Comparison of ENCODE assay signal across 7 cellular contexts in the genomic region with DNA sequence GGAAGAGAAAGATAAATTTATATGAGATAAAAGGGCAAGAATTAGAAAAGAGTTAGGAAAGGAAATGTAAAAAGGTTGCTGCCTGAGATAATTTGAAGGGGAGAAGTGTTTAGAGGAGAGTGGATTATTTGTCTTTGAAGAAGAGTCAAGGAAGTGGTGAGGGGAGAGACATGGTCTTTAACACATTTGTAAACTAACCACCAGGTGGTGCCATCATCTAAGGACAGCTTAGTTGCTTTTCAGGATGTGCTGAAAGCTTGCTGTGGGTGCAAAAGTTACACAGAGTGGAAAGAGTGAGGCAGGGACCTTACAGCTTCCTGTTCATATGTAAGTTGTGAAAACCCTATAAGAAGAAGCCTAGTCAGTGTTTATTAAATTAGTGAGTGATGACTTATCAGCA.
A peak's percentile ranks its signal among the peaks of the same experiment; 100 is the strongest.
DNase-seq lines count a peak whose midpoint lies in the region; ATAC-seq and TF ChIP-seq lines count a peak whose summit lies in the region.

No MANE protein-coding gene starts in this region.

- BruUV-seq in PC-3 (replicated peaks; lab: Mats Ljungman, UMichigan), result no TSS peak

- no peaks in the 10 kb centered on the region for H3K9me2 ChIP-seq in PC-3 (replicated peaks; ENCODE audit: low read length)

- CTCF ChIA-PET in GM10248 (lab: Yijun Ruan, JAX) (interaction anchor here (1.3 kb wide), 1 partner anchor 11 kb away, joined by 4 read pairs; no protein-coding TSS in a partner anchor), PC-3 (lab: Charles Lee) (interaction anchor here (0.6 kb wide), 1 partner anchor 425 kb away, joined by 6 read pairs; no protein-coding TSS in a partner anchor)

- no peaks in the 10 kb centered on the region for H3F3A ChIP-seq in PC-3 (ENCODE audit: low read length, unreplicated experiment)

- peaks cover 13% of the 10 kb centered on the region for H3K27me3 ChIP-seq in PC-3 (ENCODE audit: low read length)
- no peaks in the 10 kb centered on the region for H3K27me3 ChIP-seq in thyroid gland

- H3K27ac ChIP-seq in PC-3 (ENCODE audit: low read length) (no peak overlapping the region), thyroid gland (no peak overlapping the region)

- TF ChIP-seq POLR2A in thyroid gland (IDR thresholded peaks at IDR 0.05), result no peak

- DNase-seq in GM10248 (ENCODE audit: extremely low spot score) (no peak), PC-3 (peak; percentile 50), iPS-NIHi7 (ENCODE audit: extremely low spot score) (peak; percentile 69), occipital lobe (lab: John Stamatoyannopoulos, UW) (no peak), thyroid gland (no peak)

- no peaks in the 10 kb centered on the region for H3K79me2 ChIP-seq in PC-3 (ENCODE audit: low read length)

- ATAC-seq in HG03520 (IDR thresholded peaks at IDR 0.05; ENCODE audit: unreplicated experiment), result peak; percentile 50
- no peak for ATAC-seq in PC-3
- ATAC-seq in GM19324 (IDR thresholded peaks at IDR 0.05; ENCODE audit: low FRiP score, unreplicated experiment), result no peak

- intact Hi-C loops in PC-3 (cut with micrococcal nuclease) (no loop called here), thyroid gland (cut with DNase I) (no loop called here)

- TF ChIP-seq CTCF in GM10248 (IDR thresholded peaks at IDR 0.05; ENCODE audit: control extremely low read depth, extremely low read depth, low read depth, missing control alignments) (peak; percentile 13), PC-3 (conservative IDR thresholded peaks at IDR 0.05; ENCODE audit: low read depth, low read length) (peak; percentile 58), thyroid gland (IDR thresholded peaks at IDR 0.05) (no peak)

- H2AFZ ChIP-seq in PC-3 (ENCODE audit: low read length), result no peak overlapping the region

- no peak overlapping the region for H3K9ac ChIP-seq in PC-3 (ENCODE audit: low read length)

- H3K4me1 ChIP-seq in PC-3 (ENCODE audit: insufficient read depth, low read length) (no peaks in the 10 kb centered on the region), thyroid gland (no peaks in the 10 kb centered on the region)

- no peaks in the 10 kb centered on the region for H4K20me1 ChIP-seq in PC-3 (ENCODE audit: low read length)

- no peaks in the 10 kb centered on the region for H3K36me3 ChIP-seq in PC-3 (ENCODE audit: low read depth, low read length)
- no peaks in the 10 kb centered on the region for H3K36me3 ChIP-seq in thyroid gland

- H3K9me3 ChIP-seq in PC-3 (ENCODE audit: low read length), result no peaks in the 10 kb centered on the region
- no peaks in the 10 kb centered on the region for H3K9me3 ChIP-seq in thyroid gland

- H3K4me3 ChIP-seq in PC-3 (ENCODE audit: low read length) (no peak overlapping the region), thyroid gland (replicated peaks in 1 of 3) (no peak overlapping the region)

- POLR2A ChIA-PET in GM10248 (lab: Yijun Ruan, JAX) (no interaction called here), PC-3 (lab: Charles Lee; ENCODE audit: unreplicated experiment) (no interaction called here)

- no peak overlapping the region for H3K4me2 ChIP-seq in PC-3 (ENCODE audit: low read length)

Comparison
In these comparisons a context has a peak if more than half of its experiments do, and no peak if none do; other contexts are left out.
1. DNase-seq: peak in PC-3 (single experiment) and iPS-NIHi7 (single experiment); none in GM10248 (single experiment), occipital lobe (single experiment) and thyroid gland (0 of 2).
2. CTCF ChIP-seq: peak in GM10248 (single experiment) and PC-3 (single experiment); none in thyroid gland (0 of 6).